8 cellular contexts compared by ENCODE assay signal in genomic region chr11:124108158-124108557, GRCh38. TPM values are rescaled to one million over a fixed set of nuclear protein-coding genes. Genes with fewer than 3 reads are reported as not detected.
A peak's percentile ranks its signal among the peaks of the same experiment; 100 is the strongest.
DNase-seq lines count a peak whose midpoint lies in the region; ATAC-seq and TF ChIP-seq lines count a peak whose summit lies in the region.

No MANE protein-coding gene starts in this region.

- H4K20me1 ChIP-seq in DOHH2 (ENCODE audit: control insufficient read depth, insufficient read depth, low read depth, low read length) (0 out of 2 replicates have a peak, but pooled peaks cover 3% of the 10 kb centered on the region), GM23248 (ENCODE audit: insufficient read depth) (no peaks in the 10 kb centered on the region)

- H3K9me2 ChIP-seq in DOHH2 (replicated peaks; ENCODE audit: control insufficient read depth, low read length) (no peaks in the 10 kb centered on the region), GM23248 (ENCODE audit: insufficient read depth) (no peaks in the 10 kb centered on the region)

- H2AFZ ChIP-seq in GM23248 = no peak overlapping the region

- H3K27me3 ChIP-seq in DOHH2 (ENCODE audit: control insufficient read depth, low read length) (peaks cover 4% of the 10 kb centered on the region; the same call in 1 of the 2 replicates), GM23248 (replicated peaks; ENCODE audit: insufficient read depth) (peaks cover 10% of the 10 kb centered on the region; the same call in 1 of the 2 replicates), vagina (no peaks in the 10 kb centered on the region)

- H3K27ac ChIP-seq in DOHH2 (ENCODE audit: low read depth, low read length) (no peak overlapping the region), GM23248 (no peak overlapping the region), vagina (no peak overlapping the region)

- 0 to 14% methylated on average over 1 of the region's 1 CpG for WGBS in GM23248 (ENCODE audit: low coverage in 1 of 2, low lambda C conversion rate in 2 of 2, missing lambda C conversion rate in 2 of 2), 2 experiments

- intact Hi-C loops in vagina (cut with DNase I) = no loop called here
- intact Hi-C loops in Right ventricle myocardium inferior (cut with DNase I) = no loop called here

- no peak overlapping the region for H3K4me2 ChIP-seq in DOHH2 (ENCODE audit: low read length)
- no peak overlapping the region for H3K4me2 ChIP-seq in GM23248 (ENCODE audit: unreplicated experiment)

- H3K79me2 ChIP-seq in DOHH2 (ENCODE audit: control insufficient read depth, low read length) (no peaks in the 10 kb centered on the region), GM23248 (ENCODE audit: insufficient read depth) (no peaks in the 10 kb centered on the region)

- H3F3A ChIP-seq in DOHH2 (ENCODE audit: control insufficient read depth, insufficient read depth) (no peaks in the 10 kb centered on the region), GM23248 (ENCODE audit: insufficient read depth) (no peaks in the 10 kb centered on the region)

- ATAC-seq in GM18861 (IDR thresholded peaks at IDR 0.05; ENCODE audit: unreplicated experiment) (no peak), Right ventricle myocardium inferior (no peak)

- H3K4me3 ChIP-seq in DOHH2 (ENCODE audit: low read length) (no peak overlapping the region), GM23248 (no peak overlapping the region), fibroblast of pulmonary artery (replicated peaks; ENCODE audit: low read depth, low read length) (no peak overlapping the region), vagina (no peak overlapping the region)

- peak; percentile 13 for DNase-seq in GM23248
- DNase-seq in NCI-H460 (ENCODE audit: extremely low read depth, low read depth) = peak; percentile 41
- peak; percentile 60 for DNase-seq in fibroblast of pulmonary artery (ENCODE audit: low read depth)
- DNase-seq in activated gamma-delta T cell (lab: John Stamatoyannopoulos, UW) = no peak
- DNase-seq in vagina (ENCODE audit: extremely low spot score in 2 of 2) = no peak
- DNase-seq in Right ventricle myocardium inferior (ENCODE audit: missing footprints) = no peak

- H3K9me3 ChIP-seq in DOHH2 (ENCODE audit: control insufficient read depth, insufficient read depth, low read length) (no peaks in the 10 kb centered on the region), GM23248 (ENCODE audit: low read depth) (no peaks in the 10 kb centered on the region), vagina (no peaks in the 10 kb centered on the region)

- no peak for TF ChIP-seq POLR2A in vagina (IDR thresholded peaks at IDR 0.05)

- H3K9ac ChIP-seq in GM23248 = no peak overlapping the region

- TF ChIP-seq CTCF in DOHH2 (IDR thresholded peaks at IDR 0.05; ENCODE audit: low read depth, low read length, poor library complexity, severe bottlenecking) = peak; percentile 43
- peak; percentile 44 for TF ChIP-seq CTCF in fibroblast of pulmonary artery (IDR thresholded peaks at IDR 0.05; ENCODE audit: low read length, missing control alignments)
- no peak for TF ChIP-seq CTCF in vagina (IDR thresholded peaks at IDR 0.05)

- in situ Hi-C loops in GM23248 (cut with MboI) = no loop called here

- H3K36me3 ChIP-seq in DOHH2 (ENCODE audit: control insufficient read depth, low read length) (no peaks in the 10 kb centered on the region), GM23248 (ENCODE audit: low read depth) (no peaks in the 10 kb centered on the region), vagina (no peaks in the 10 kb centered on the region)

- H3K4me1 ChIP-seq in DOHH2 (ENCODE audit: control insufficient read depth, low read length) = no peaks in the 10 kb centered on the region
- H3K4me1 ChIP-seq in GM23248 (ENCODE audit: insufficient read depth) = no peaks in the 10 kb centered on the region
- no peaks in the 10 kb centered on the region for H3K4me1 ChIP-seq in vagina

RNA-seq across cellular contexts. Expression of gene VWA5A, which starts 7.1 kb away (rescaled TPM):
- total RNA-seq in GM23248 (2014; rRNA removed; shearing (Covaris generic)) = 4.3 and 8.2 TPM in 2 replicates
- polyA plus RNA-seq in GM23248 (2016; fragmentation: Nextera tagmentation; extraction: Ambion mirVana) = 7.4 and 7.5 TPM in 2 replicates
- 15.8 and 16.4 TPM in 2 replicates for total RNA-seq in NCI-H460 (2014; rRNA removed; shearing (Covaris generic))
- polyA plus RNA-seq in NCI-H460 (2014; cell fraction: nucleus; rRNA removed) = 11.7 and 17.4 TPM in 2 replicates
- total RNA-seq in vagina = 17.9 TPM
- 4.2 TPM for total RNA-seq in Right ventricle myocardium inferior

Comparison
In these comparisons a context has a peak if more than half of its experiments do, and no peak if none do; other contexts are left out.
1. CTCF ChIP-seq: peak in DOHH2 (single experiment) and fibroblast of pulmonary artery (single experiment); none in vagina (0 of 3).
2. DNase-seq: peak in GM23248 (single experiment), NCI-H460 (single experiment) and fibroblast of pulmonary artery (single experiment); none in activated gamma-delta T cell (single experiment), vagina (0 of 2) and Right ventricle myocardium inferior (single experiment).